Comparison of ENCODE assay signal across 32 cellular contexts in the genomic region with DNA sequence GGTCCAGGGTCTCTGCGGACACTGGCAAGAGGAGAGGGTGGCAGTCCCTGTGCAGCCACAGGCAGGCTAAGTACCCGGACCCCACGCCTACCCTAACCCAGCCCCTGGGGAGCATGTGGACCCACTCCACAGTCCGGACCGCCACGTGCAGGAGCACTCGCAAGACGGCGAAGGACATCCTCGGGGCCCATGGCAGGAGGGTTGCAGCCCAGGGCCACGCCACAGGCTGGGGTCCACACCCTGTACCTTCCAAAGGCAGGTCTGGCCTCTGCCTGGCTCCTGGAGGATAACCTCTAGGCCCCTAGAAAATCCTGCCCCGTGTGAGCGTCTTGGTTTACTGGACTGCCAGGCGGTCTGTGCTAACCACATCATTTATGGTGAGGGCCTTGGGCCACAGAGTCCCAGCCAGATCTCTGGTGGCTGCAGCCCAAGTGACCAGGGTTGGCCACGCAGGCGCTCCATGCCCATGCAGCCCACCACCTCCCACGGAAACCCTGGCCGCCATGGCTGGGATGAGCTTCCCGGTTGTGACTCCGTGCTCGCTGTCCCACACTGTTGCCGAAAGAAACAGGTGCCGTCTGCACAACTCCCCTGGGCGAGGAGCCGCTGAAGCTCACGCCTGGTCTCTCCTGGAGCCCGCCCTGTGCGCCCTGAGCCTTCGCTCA. TPM values are rescaled to one million over a fixed set of nuclear protein-coding genes. Genes with fewer than 3 reads are reported as not detected.
"Had no signal": no experiment of that assay in that cellular context is flagged by ENCODE, and none has a peak within 500 bp of the region (broad histone marks: within the 10 kb centered on the region; RNA-seq: fewer than 3 reads in every experiment).

No MANE protein-coding gene starts in this region.

- H3K4me1 Mint-ChIP-seq: T-helper 17 cell had no signal

- H3K27ac Mint-ChIP-seq: activated CD4-positive, alpha-beta memory T cell treated with anti-CD3 and anti-CD28 coated beads, Interleukin-2, amount 10 ng/mL, durations not matched to agents 7 days and 5 days; activated CD4-positive, alpha-beta T cell treated with anti-CD3 and anti-CD28 coated beads, Interleukin-2, amount 10 ng/mL, durations not matched to agents 7 days and 5 days; activated naive CD4-positive, alpha-beta T cell treated with anti-CD3 and anti-CD28 coated beads, Interleukin-2, amount 10 ng/mL, durations not matched to agents 7 days and 5 days; activated naive CD4-positive, alpha-beta T cell treated with anti-CD3 and anti-CD28 coated beads, Interleukin-2, amount 50 U/mL, for 72 hours; activated naive CD8-positive, alpha-beta T cell treated with anti-CD3 and anti-CD28 coated beads, Interleukin-2, amount 10 ng/mL, durations not matched to agents 7 days and 5 days; activated T-cell treated with anti-CD3 and anti-CD28 coated beads, Interleukin-2, amount 50 U/mL, for 24 hours; activated T-cell treated with anti-CD3 and anti-CD28 coated beads, Interleukin-2, amount 50 U/mL, for 72 hours; effector memory CD8-positive, alpha-beta T cell; T-helper 17 cell; T-helper 2 cell treated with Interferon-gamma antibody and Interleukin-4, amounts not matched to agents 5 μg/mL and 100 μg/mL, for 36 hours had no signal

- H3K27me3 ChIP-seq: brain microvascular endothelial cell, esophagus muscularis mucosa, foreskin keratinocyte, gastroesophageal sphincter had no signal

- H3K4me3 Mint-ChIP-seq: activated CD4-positive, alpha-beta memory T cell treated with anti-CD3 and anti-CD28 coated beads, Interleukin-2, amount 10 ng/mL, durations not matched to agents 7 days and 5 days; activated CD4-positive, alpha-beta T cell treated with anti-CD3 and anti-CD28 coated beads, Interleukin-2, amount 10 ng/mL, durations not matched to agents 7 days and 5 days; activated naive CD4-positive, alpha-beta T cell treated with anti-CD3 and anti-CD28 coated beads, Interleukin-2, amount 10 ng/mL, durations not matched to agents 7 days and 5 days; activated naive CD8-positive, alpha-beta T cell treated with anti-CD3 and anti-CD28 coated beads, Interleukin-2, amount 10 ng/mL, durations not matched to agents 7 days and 5 days; activated T-cell treated with anti-CD3 and anti-CD28 coated beads, Interleukin-2, amount 50 U/mL, for 24 hours; activated T-cell treated with anti-CD3 and anti-CD28 coated beads, Interleukin-2, amount 50 U/mL, for 72 hours; central memory CD8-positive, alpha-beta T cell; effector memory CD8-positive, alpha-beta T cell; T-helper 17 cell; T-helper 2 cell treated with Interferon-gamma antibody and Interleukin-4, amounts not matched to agents 5 μg/mL and 100 μg/mL, for 36 hours had no signal

- H3K27me3 Mint-ChIP-seq: activated CD4-positive, alpha-beta memory T cell treated with anti-CD3 and anti-CD28 coated beads, Interleukin-2, amount 10 ng/mL, durations not matched to agents 7 days and 5 days; activated CD4-positive, alpha-beta T cell treated with anti-CD3 and anti-CD28 coated beads, Interleukin-2, amount 10 ng/mL, durations not matched to agents 7 days and 5 days; activated naive CD4-positive, alpha-beta T cell treated with anti-CD3 and anti-CD28 coated beads, Interleukin-2, amount 10 ng/mL, durations not matched to agents 7 days and 5 days; activated naive CD8-positive, alpha-beta T cell treated with anti-CD3 and anti-CD28 coated beads, Interleukin-2, amount 10 ng/mL, durations not matched to agents 7 days and 5 days; central memory CD8-positive, alpha-beta T cell; effector memory CD8-positive, alpha-beta T cell; T-helper 17 cell had no signal

- H3K4me1 ChIP-seq: foreskin keratinocyte had no signal

- ATAC-seq: activated naive CD4-positive, alpha-beta T cell treated with anti-CD3 and anti-CD28 coated beads, Interleukin-2, amount 50 U/mL, for 72 hours; activated T-cell treated with anti-CD3 and anti-CD28 coated beads, Interleukin-2, amount 50 U/mL, for 72 hours; effector memory CD8-positive, alpha-beta T cell; foreskin keratinocyte; gastroesophageal sphincter; T-helper 17 cell had no signal

- H3K4me3 ChIP-seq: esophagus muscularis mucosa, gastroesophageal sphincter had no signal

- FAIRE-seq: bronchial epithelial cell, colon had no signal

- H3K9me3 ChIP-seq: esophagus muscularis mucosa, gastroesophageal sphincter had no signal

- H3K27ac ChIP-seq: brain microvascular endothelial cell, esophagus muscularis mucosa, foreskin keratinocyte, gastroesophageal sphincter had no signal

- DNase-seq: activated CD4-positive, alpha-beta memory T cell treated with anti-CD3 and anti-CD28 coated beads, Interleukin-2, amount 10 ng/mL, durations not matched to agents 7 days and 5 days; activated CD4-positive, alpha-beta T cell treated with anti-CD3 and anti-CD28 coated beads for 1 hour; activated CD4-positive, alpha-beta T cell treated with anti-CD3 and anti-CD28 coated beads for 4 hours; activated CD4-positive, alpha-beta T cell treated with anti-CD3 and anti-CD28 coated beads, Interleukin-2, amount 10 ng/mL, durations not matched to agents 7 days and 5 days; activated CD4-positive, alpha-beta T cell treated with anti-CD3 and anti-CD28 coated beads, Interleukin-2, amount 50 U/mL, for 4 hours; activated CD4-positive, CD25-positive, alpha-beta regulatory T cell; activated CD8-positive, alpha-beta memory T cell treated with anti-CD3 and anti-CD28 coated beads, Interleukin-2, amount 50 U/mL, for 48 hours; activated gamma-delta T cell; activated naive CD4-positive, alpha-beta T cell; activated naive CD4-positive, alpha-beta T cell treated with anti-CD3 and anti-CD28 coated beads, Interleukin-2, amount 10 ng/mL, durations not matched to agents 7 days and 5 days; activated naive CD8-positive, alpha-beta T cell treated with anti-CD3 and anti-CD28 coated beads, Interleukin-2, amount 10 ng/mL, durations not matched to agents 7 days and 5 days; activated T-cell treated with anti-CD3 and anti-CD28 coated beads for 4 hours; activated T-cell treated with anti-CD3 and anti-CD28 coated beads, Interleukin-2, amount 50 U/mL, for 24 hours; activated T-cell treated with anti-CD3 and anti-CD28 coated beads, Interleukin-2, amount 50 U/mL, for 72 hours; brain microvascular endothelial cell; cortex of kidney; dermis blood vessel endothelial cell; effector CD4-positive, alpha-beta T cell; effector memory CD8-positive, alpha-beta T cell; erythroblast; foreskin keratinocyte; T-helper 1 cell; T-helper 17 cell; T1000 had no signal

- H3K36me3 Mint-ChIP-seq: activated naive CD4-positive, alpha-beta T cell treated with anti-CD3 and anti-CD28 coated beads, Interleukin-2, amount 50 U/mL, for 72 hours had no signal

- H3K9me3 Mint-ChIP-seq: activated CD4-positive, alpha-beta memory T cell treated with anti-CD3 and anti-CD28 coated beads, Interleukin-2, amount 10 ng/mL, durations not matched to agents 7 days and 5 days; activated CD4-positive, alpha-beta T cell treated with anti-CD3 and anti-CD28 coated beads, Interleukin-2, amount 10 ng/mL, durations not matched to agents 7 days and 5 days; activated naive CD4-positive, alpha-beta T cell treated with anti-CD3 and anti-CD28 coated beads, Interleukin-2, amount 10 ng/mL, durations not matched to agents 7 days and 5 days; activated naive CD4-positive, alpha-beta T cell treated with anti-CD3 and anti-CD28 coated beads, Interleukin-2, amount 50 U/mL, for 72 hours; activated naive CD8-positive, alpha-beta T cell treated with anti-CD3 and anti-CD28 coated beads, Interleukin-2, amount 10 ng/mL, durations not matched to agents 7 days and 5 days; activated T-cell treated with anti-CD3 and anti-CD28 coated beads, Interleukin-2, amount 50 U/mL, for 24 hours; activated T-cell treated with anti-CD3 and anti-CD28 coated beads, Interleukin-2, amount 50 U/mL, for 72 hours; central memory CD8-positive, alpha-beta T cell; effector memory CD8-positive, alpha-beta T cell; T-helper 2 cell treated with Interferon-gamma antibody and Interleukin-4, amounts not matched to agents 5 μg/mL and 100 μg/mL, for 36 hours had no signal

RNA-seq across cellular contexts. Expression of a gene that starts 58.1 kb away (rescaled TPM):
- total RNA-seq: activated CD4-positive, alpha-beta memory T cell treated with anti-CD3 and anti-CD28 coated beads, Interleukin-2, amount 10 ng/mL, durations not matched to agents 7 days and 5 days; activated CD4-positive, alpha-beta T cell treated with anti-CD3 and anti-CD28 coated beads, Interleukin-2, amount 10 ng/mL, durations not matched to agents 7 days and 5 days; activated naive CD8-positive, alpha-beta T cell treated with anti-CD3 and anti-CD28 coated beads, Interleukin-2, amount 10 ng/mL, durations not matched to agents 7 days and 5 days; activated T-cell treated with anti-CD3 and anti-CD28 coated beads, Interleukin-2, amount 50 U/mL, for 72 hours; cardiac septum; esophagus muscularis mucosa; gastroesophageal sphincter; T-helper 17 cell had no signal
